Comparison of ENCODE assay signal across 9 cellular contexts in genomic region chr2:170817999-170818293, GRCh38. TPM values are rescaled to one million over a fixed set of nuclear protein-coding genes. Genes with fewer than 3 reads are reported as not detected.
DNase-seq lines count a peak whose midpoint lies in the region; ATAC-seq and TF ChIP-seq lines count a peak whose summit lies in the region.
"Had no signal": no experiment of that assay in that cellular context is flagged by ENCODE, and none has a peak within 500 bp of the region (broad histone marks: within the 10 kb centered on the region; RNA-seq: fewer than 3 reads in every experiment).

No MANE protein-coding gene starts in this region.

- POLR2A ChIA-PET in CD4-positive, alpha-beta memory T cell (lab: Charles Lee; ENCODE audit: partially characterized antibody), result no interaction called here

- DNase-seq in CD4-positive, alpha-beta memory T cell, result no peak
- DNase-seq in central memory CD8-positive, alpha-beta T cell (ENCODE audit: low spot score in 2 of 2), result no peak
- peak; percentile 76 for DNase-seq in neural progenitor cell (ENCODE audit: low spot score)
- DNase-seq in BE2C, result no peak

- CTCF ChIA-PET in CD4-positive, alpha-beta memory T cell (lab: Charles Lee; ENCODE audit: partially characterized antibody), result interaction anchor here (1.2 to 1.7 kb wide), 2 partner anchors 331 to 409 kb away, joined by 3 to 10 read pairs; no protein-coding TSS in a partner anchor

- H3K9me3 ChIP-seq in CD4-positive, alpha-beta memory T cell (ENCODE audit: control insufficient read depth in 1 of 2, low read length in 2 of 2), result no peaks in the 10 kb centered on the region
- H3K9me3 ChIP-seq in HUES48 (ENCODE audit: control insufficient read depth, insufficient read depth, low read length), result no peaks in the 10 kb centered on the region
- no peaks in the 10 kb centered on the region for H3K9me3 ChIP-seq in neural progenitor cell (ENCODE audit: low read depth)
- no peaks in the 10 kb centered on the region for H3K9me3 ChIP-seq in BE2C
- H3K9me3 ChIP-seq: mucosa of descending colon had no signal

- H3K4me3 Mint-ChIP-seq in CD4-positive, alpha-beta memory T cell, result peak overlapping the region in 7 of 8 donors; percentile 61 to 89 (median 75)
- H3K4me3 Mint-ChIP-seq in central memory CD8-positive, alpha-beta T cell, result peak overlapping the region; percentile 64
- H3K4me3 Mint-ChIP-seq in neural progenitor cell, result peak overlapping the region; percentile 88

- H3K9me3 Mint-ChIP-seq in CD4-positive, alpha-beta memory T cell, result peaks cover 0 to 16% (median 1%) of the 10 kb centered on the region in 8 donors
- no peaks in the 10 kb centered on the region for H3K9me3 Mint-ChIP-seq in central memory CD8-positive, alpha-beta T cell
- no peaks in the 10 kb centered on the region for H3K9me3 Mint-ChIP-seq in neural progenitor cell

- peak overlapping the region; percentile 96 for H3K4me2 ChIP-seq in neural progenitor cell

- TF ChIP-seq CTCF in neural progenitor cell (IDR thresholded peaks at IDR 0.05) (no peak), BE2C (IDR thresholded peaks at IDR 0.05; ENCODE audit: low read depth, low read length) (no peak)

- H3K27me3 Mint-ChIP-seq in CD4-positive, alpha-beta memory T cell, result peaks cover 66 to 83% of the 10 kb centered on the region in 2 donors
- peaks cover 98% of the 10 kb centered on the region for H3K27me3 Mint-ChIP-seq in central memory CD8-positive, alpha-beta T cell
- peaks cover 89% of the 10 kb centered on the region for H3K27me3 Mint-ChIP-seq in neural progenitor cell (ENCODE audit: insufficient read depth, low read depth)

- H3K27me3 ChIP-seq in CD4-positive, alpha-beta memory T cell (ENCODE audit: insufficient read depth, low read length), result peaks cover 82% of the 10 kb centered on the region
- H3K27me3 ChIP-seq in HUES48 (ENCODE audit: control insufficient read depth, insufficient read depth, low read length) (peaks cover 100% of the 10 kb centered on the region), neural progenitor cell (peaks cover 100% of the 10 kb centered on the region), BE2C (peaks cover 99% of the 10 kb centered on the region)

- peaks cover 0 to 5% of the 10 kb centered on the region in 2 donors for H3K36me3 Mint-ChIP-seq in CD4-positive, alpha-beta memory T cell
- H3K36me3 Mint-ChIP-seq in central memory CD8-positive, alpha-beta T cell (ENCODE audit: insufficient read depth), result peaks cover 37% of the 10 kb centered on the region
- H3K36me3 Mint-ChIP-seq in neural progenitor cell, result no peaks in the 10 kb centered on the region

- H3K4me1 ChIP-seq in CD4-positive, alpha-beta memory T cell (ENCODE audit: insufficient read depth, low read length), result peaks cover 75% of the 10 kb centered on the region
- H3K4me1 ChIP-seq in HUES48 (ENCODE audit: control insufficient read depth, insufficient read depth, low read length) (peaks cover 57% of the 10 kb centered on the region), neural progenitor cell (peaks cover 65% of the 10 kb centered on the region), BE2C (no peaks in the 10 kb centered on the region)

- no peak overlapping the region for H3K9ac ChIP-seq in HUES48 (ENCODE audit: low read depth, low read length)
- no peak overlapping the region for H3K9ac ChIP-seq in neural progenitor cell

- H3K4me3 ChIP-seq in CD4-positive, alpha-beta memory T cell (ENCODE audit: low read length in 2 of 2), result peak overlapping the region in 1 of 2 donors; percentile 43
- peak overlapping the region; percentile 63 for H3K4me3 ChIP-seq in HUES48 (ENCODE audit: low read depth, low read length)
- peak overlapping the region; percentile 60 for H3K4me3 ChIP-seq in neural progenitor cell
- no peak overlapping the region for H3K4me3 ChIP-seq in BE2C (ENCODE audit: low read depth, low read length)
- H3K4me3 ChIP-seq: mucosa of descending colon had no signal

- H3K36me3 ChIP-seq in CD4-positive, alpha-beta memory T cell (ENCODE audit: insufficient read depth, low read length), result no peaks in the 10 kb centered on the region
- no peaks in the 10 kb centered on the region for H3K36me3 ChIP-seq in HUES48 (ENCODE audit: control insufficient read depth, insufficient read depth, low read length)
- no peaks in the 10 kb centered on the region for H3K36me3 ChIP-seq in neural progenitor cell
- no peaks in the 10 kb centered on the region for H3K36me3 ChIP-seq in BE2C

- H3K79me2 ChIP-seq in neural progenitor cell (ENCODE audit: low read depth), result no peaks in the 10 kb centered on the region

- no peak overlapping the region for H2AFZ ChIP-seq in neural progenitor cell (replicated peaks)

- peaks cover 41% of the 10 kb centered on the region for H4K20me1 ChIP-seq in neural progenitor cell (ENCODE audit: low read depth)

- intact Hi-C loops in CD4-positive, alpha-beta memory T cell (cut with micrococcal nuclease), result loop anchor here (2.0 to 5.0 kb wide), 3 partner anchors 47 to 166 kb away; partner anchors contain the start of genes ERICH2 and SP5

- no peak overlapping the region for H3K27ac Mint-ChIP-seq in CD4-positive, alpha-beta memory T cell
- no peak overlapping the region for H3K27ac Mint-ChIP-seq in central memory CD8-positive, alpha-beta T cell (ENCODE audit: low read depth)
- no peak overlapping the region for H3K27ac Mint-ChIP-seq in neural progenitor cell

- H3F3A ChIP-seq in neural progenitor cell (ENCODE audit: low read depth), result peaks cover 83% of the 10 kb centered on the region

- no peak for ATAC-seq in central memory CD8-positive, alpha-beta T cell (replicated peaks; ENCODE audit: extremely low read depth, poor library complexity, severe bottlenecking)
- no peak for ATAC-seq in GM18873 (IDR thresholded peaks at IDR 0.05; ENCODE audit: low FRiP score, unreplicated experiment)
- no peak for ATAC-seq in GM18511 (IDR thresholded peaks at IDR 0.05; ENCODE audit: unreplicated experiment)
- ATAC-seq in HG02884 (IDR thresholded peaks at IDR 0.05; ENCODE audit: unreplicated experiment), result no peak

- peaks cover 43 to 91% (median 66%) of the 10 kb centered on the region in 4 donors for H3K4me1 Mint-ChIP-seq in CD4-positive, alpha-beta memory T cell
- peaks cover 69% of the 10 kb centered on the region for H3K4me1 Mint-ChIP-seq in central memory CD8-positive, alpha-beta T cell
- H3K4me1 Mint-ChIP-seq in neural progenitor cell, result peaks cover 68% of the 10 kb centered on the region

- no peak overlapping the region for H3K27ac ChIP-seq in CD4-positive, alpha-beta memory T cell (ENCODE audit: low read depth, low read length)
- H3K27ac ChIP-seq in HUES48 (ENCODE audit: low read depth, low read length), result no peak overlapping the region
- no peak overlapping the region for H3K27ac ChIP-seq in neural progenitor cell

RNA-seq across cellular contexts. Expression of gene GAD1, which starts 1.3 kb away (rescaled TPM):
- total RNA-seq in CD4-positive, alpha-beta memory T cell, result not detected
- not detected for polyA plus RNA-seq in CD4-positive, alpha-beta memory T cell
- 5.2 and 10.7 TPM in 2 replicates for total RNA-seq in neural progenitor cell (ENCODE audit: low replicate concordance)
- 0.12 TPM for polyA plus RNA-seq in BE2C (2012; ENCODE audit: insufficient read depth, insufficient read length, low read depth)

RNA-seq across cellular contexts. Expression of gene ERICH2, which starts 47.8 kb away (rescaled TPM):
- total RNA-seq in CD4-positive, alpha-beta memory T cell, result not detected
- under 1 TPM in 1 of 2 donors, not detected in 1; 0.58 TPM for polyA plus RNA-seq in CD4-positive, alpha-beta memory T cell
- 0.43 and 2.7 TPM in 2 replicates for total RNA-seq in neural progenitor cell (ENCODE audit: low replicate concordance)
- not detected for polyA plus RNA-seq in BE2C (2012; ENCODE audit: insufficient read depth, insufficient read length, low read depth)
